8 cellular contexts compared by ENCODE assay signal in the genomic region with DNA sequence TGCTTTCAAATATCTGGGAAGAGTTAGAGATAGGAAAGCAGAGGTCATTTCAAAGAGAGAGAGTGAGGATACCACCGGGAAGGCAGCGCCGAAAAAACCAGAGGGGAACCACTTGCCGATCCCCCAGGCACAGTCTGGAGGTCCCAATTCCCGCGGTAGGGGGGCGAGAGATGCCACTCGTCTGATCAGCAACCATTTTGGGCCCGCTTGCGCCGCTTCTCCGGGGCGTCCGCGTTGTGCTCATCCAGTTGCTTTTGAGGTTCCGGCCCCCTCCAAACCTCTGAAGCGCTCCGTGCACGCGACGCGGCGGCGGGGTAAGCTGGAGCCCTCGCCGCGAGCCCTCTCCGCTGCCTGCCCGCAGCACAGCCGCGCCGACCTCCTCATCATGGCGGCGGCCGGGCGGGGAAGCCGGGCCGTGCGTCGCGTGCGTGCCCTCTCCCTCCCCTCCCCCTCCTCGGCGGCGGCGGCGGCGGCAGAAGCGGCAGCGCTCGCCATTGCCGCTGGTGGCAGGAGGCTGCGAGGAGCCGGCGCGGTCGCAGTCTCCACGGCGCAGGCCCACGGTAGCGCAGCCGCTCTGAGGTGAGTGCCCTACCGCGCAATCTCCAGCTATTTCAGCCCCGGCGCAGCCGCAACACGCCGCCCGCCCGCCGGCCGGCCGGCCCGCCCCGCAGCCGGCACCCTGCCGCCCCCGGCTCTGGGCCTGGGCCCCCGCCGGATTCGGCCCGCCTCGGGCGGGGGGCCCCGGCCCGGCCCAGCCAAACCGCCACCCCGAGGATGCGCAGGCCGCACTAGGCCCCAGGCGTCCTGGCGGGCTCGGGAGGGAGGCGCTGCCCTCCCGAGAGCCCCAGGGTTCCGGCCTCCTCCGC. TPM values are rescaled to one million over a fixed set of nuclear protein-coding genes. Genes with fewer than 3 reads are reported as not detected.
DNase-seq lines count a peak whose midpoint lies in the region; ATAC-seq and TF ChIP-seq lines count a peak whose summit lies in the region.

A gene (plus strand): TSS at position 475 of the 866 bp plus-strand sequence. CDS start 45,632 bp downstream, outside the sequence.

- H3K27ac ChIP-seq in BLaER1 treated with 17β-estradiol and CSF1 and Interleukin-3, amounts not matched to agents 10 nM and 100 nM: peak within 1 kb of the TSS; percentile 95 to 99 (median 98)

- TF ChIP-seq CTCF in lower leg skin (IDR thresholded peaks at IDR 0.05): no peak

- peak within 1 kb of the TSS; percentile 96 to 99 (median 98) for H3K9ac ChIP-seq in BLaER1 treated with 17β-estradiol and CSF1 and Interleukin-3, amounts not matched to agents 10 nM and 100 nM

- peak within 1 kb of the TSS; percentile 89 to 98 (median 95) for H3K4me2 ChIP-seq in BLaER1 treated with 17β-estradiol and CSF1 and Interleukin-3, amounts not matched to agents 10 nM and 100 nM

- 0 to 1% methylated on average over 29 to 44 of the region's 98 CpGs for WGBS in lower leg skin, 2 donors

- ATAC-seq in HG03442 (IDR thresholded peaks at IDR 0.05; ENCODE audit: unreplicated experiment): peak; percentile 71

- DNase-seq in GM19238 (ENCODE audit: insufficient read length, low spot score) (peak; percentile 80), NCI-H748 treated with DMSO at 0.1 percent for 48 hours (lab: John Stamatoyannopoulos, UW) (peak; percentile 73), dermis microvascular lymphatic vessel endothelial cell (ENCODE audit: low read depth in 2 of 2) (peak; percentile 73 to 94), lower leg skin (ENCODE audit: low spot score in 2 of 2) (peak; percentile 79 to 96)
- peak; percentile 90 for DNase-seq in activated CD4-positive, alpha-beta T cell treated with anti-CD3 and anti-CD28 coated beads, Interleukin-2, amount 50 U/mL, for 48 hours
- peak; percentile 88 to 94 for DNase-seq in stimulated activated CD4-positive, alpha-beta T cell treated with anti-CD3 and anti-CD28 coated beads, Interleukin-4, amount 100 ng/mL, for 4 hours

- peak within 1 kb of the TSS; percentile 76 to 90 (median 83) for H3K4me3 ChIP-seq in BLaER1 treated with 17β-estradiol and CSF1 and Interleukin-3, amounts not matched to agents 10 nM and 100 nM
- H3K4me3 ChIP-seq in lower leg skin (ENCODE audit: low read depth, poor library complexity, severe bottlenecking): peak within 1 kb of the TSS; percentile 57

- no peaks in the 10 kb centered on the region for H3K27me3 ChIP-seq in BLaER1 treated with 17β-estradiol and CSF1 and Interleukin-3, amounts not matched to agents 10 nM and 100 nM

- 0 out of 22 replicates have a peak, but pooled peaks cover 0 to 3% (median 0%) of the 10 kb centered on the region in 11 experiments for H3K9me3 ChIP-seq in BLaER1 treated with 17β-estradiol and CSF1 and Interleukin-3, amounts not matched to agents 10 nM and 100 nM (replicated peaks in 1 of 11)

- peak in 1 of 2 donors; percentile 34 for TF ChIP-seq POLR2A in lower leg skin (IDR thresholded peaks at IDR 0.05)

- peaks cover 13 to 31% (median 23%) of the 10 kb centered on the region in 11 experiments; a peak in 21 of 22 replicates for H3K36me3 ChIP-seq in BLaER1 treated with 17β-estradiol and CSF1 and Interleukin-3, amounts not matched to agents 10 nM and 100 nM

- peaks cover 27 to 47% (median 39%) of the 10 kb centered on the region in 11 experiments; a peak in 18 of 22 replicates for H4K20me1 ChIP-seq in BLaER1 treated with 17β-estradiol and CSF1 and Interleukin-3, amounts not matched to agents 10 nM and 100 nM

- H3K4me1 ChIP-seq in BLaER1 treated with 17β-estradiol and CSF1 and Interleukin-3, amounts not matched to agents 10 nM and 100 nM: peaks cover 59 to 79% (median 69%) of the 10 kb centered on the region in 10 experiments

- intact Hi-C loops in lower leg skin (cut with DNase I; ENCODE audit: low total_unique reads): no loop called here

RNA-seq across cellular contexts. Expression of the gene that starts here (rescaled TPM):
- total RNA-seq in dermis microvascular lymphatic vessel endothelial cell (9.9 and 16.8 TPM in 2 replicates), lower leg skin (10 to 100 TPM; 16.4 to 22.6 (median 18.9) TPM)

Comparison
In these comparisons a context has a peak if more than half of its experiments do, and no peak if none do; other contexts are left out.
1. Peak in every context shown above with its lines: DNase-seq, ATAC-seq, H3K4me3 ChIP-seq and H3K27ac ChIP-seq.